ENCODE assay signal across 8 cellular contexts in the genomic region with DNA sequence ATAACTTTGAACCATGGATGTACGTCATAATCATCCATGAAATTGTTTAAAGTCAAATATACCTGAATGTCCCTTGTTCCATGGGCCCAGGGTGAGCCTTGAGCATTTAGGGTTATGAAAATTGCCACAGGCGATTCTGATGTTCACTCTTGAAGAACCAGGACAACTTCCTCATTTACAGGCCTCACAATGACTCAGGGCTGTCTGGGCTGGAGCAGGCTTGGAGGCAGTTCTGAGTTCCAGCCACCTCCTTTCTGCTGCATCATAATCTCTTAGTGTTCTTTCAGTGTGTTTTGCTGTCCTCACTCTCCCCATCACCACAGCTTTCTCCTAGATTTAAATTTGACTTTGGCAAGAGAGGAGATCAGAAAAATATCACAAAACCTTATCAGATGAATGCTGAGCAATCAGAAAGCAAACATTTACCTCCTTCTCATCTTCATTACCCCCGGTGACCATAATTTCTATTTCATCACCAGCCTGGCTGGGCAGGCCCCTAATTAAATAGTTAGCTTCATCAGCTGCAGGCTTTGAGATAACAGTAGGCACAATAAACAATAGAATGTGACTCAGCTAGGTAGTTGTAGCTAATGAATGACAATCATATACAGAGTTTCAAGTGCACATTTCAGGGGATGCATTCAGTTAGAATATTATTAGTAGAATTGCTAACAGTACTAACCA.
DNase-seq lines count a peak whose midpoint lies in the region; ATAC-seq and TF ChIP-seq lines count a peak whose summit lies in the region.
"Had no signal": no experiment of that assay in that cellular context is flagged by ENCODE, and none has a peak within 500 bp of the region (broad histone marks: within the 10 kb centered on the region; RNA-seq: fewer than 3 reads in every experiment).

No MANE protein-coding gene starts in this region.

- no peak for TF ChIP-seq CTCF in glutamatergic neuron (IDR thresholded peaks at IDR 0.05; ENCODE audit: partially characterized antibody, unreplicated experiment)

- ATAC-seq in GM19324 (IDR thresholded peaks at IDR 0.05; ENCODE audit: low FRiP score, unreplicated experiment) (peak; percentile 80), HG02884 (IDR thresholded peaks at IDR 0.05; ENCODE audit: unreplicated experiment) (peak; percentile 84)
- peak; percentile 86 to 90 for ATAC-seq in stimulated activated naive B cell treated with anti-CD40 and anti-IgM and Interleukin-4, amounts not matched to agents 10 μg/mL and 1 μg/mL and 100 μg/mL, for 72 hours (replicated peaks)

- no peak overlapping the region for H3K4me3 Mint-ChIP-seq in stimulated activated naive B cell treated with anti-CD40 and anti-IgM and Interleukin-4, amounts not matched to agents 10 μg/mL and 1 μg/mL and 100 μg/mL, for 72 hours
- H3K4me3 Mint-ChIP-seq in glutamatergic neuron (ENCODE audit: unreplicated experiment), result no peak overlapping the region

- no peaks in the 10 kb centered on the region for H3K9me3 Mint-ChIP-seq in stimulated activated naive B cell treated with anti-CD40 and anti-IgM and Interleukin-4, amounts not matched to agents 10 μg/mL and 1 μg/mL and 100 μg/mL, for 72 hours
- H3K9me3 Mint-ChIP-seq in glutamatergic neuron (ENCODE audit: unreplicated experiment), result no peaks in the 10 kb centered on the region

- H3K27ac Mint-ChIP-seq in stimulated activated naive B cell treated with anti-CD40 and anti-IgM and Interleukin-4, amounts not matched to agents 10 μg/mL and 1 μg/mL and 100 μg/mL, for 72 hours, result no peak overlapping the region
- no peak overlapping the region for H3K27ac Mint-ChIP-seq in glutamatergic neuron (ENCODE audit: unreplicated experiment)

- no peaks in the 10 kb centered on the region for H3K36me3 Mint-ChIP-seq in stimulated activated naive B cell treated with anti-CD40 and anti-IgM and Interleukin-4, amounts not matched to agents 10 μg/mL and 1 μg/mL and 100 μg/mL, for 72 hours
- no peaks in the 10 kb centered on the region for H3K36me3 Mint-ChIP-seq in glutamatergic neuron (ENCODE audit: unreplicated experiment)

- H3K27me3 Mint-ChIP-seq in stimulated activated naive B cell treated with anti-CD40 and anti-IgM and Interleukin-4, amounts not matched to agents 10 μg/mL and 1 μg/mL and 100 μg/mL, for 72 hours, result peaks cover 0 to 6% of the 10 kb centered on the region in 2 donors
- no peaks in the 10 kb centered on the region for H3K27me3 Mint-ChIP-seq in glutamatergic neuron (ENCODE audit: unreplicated experiment)

- peak; percentile 27 for DNase-seq in NAMALWA (ENCODE audit: low spot score)
- DNase-seq in stimulated activated naive B cell treated with anti-CD40 and anti-IgM and Interleukin-4, amounts not matched to agents 10 μg/mL and 1 μg/mL and 100 μg/mL, for 72 hours, result no peak
- DNase-seq in glutamatergic neuron, result no peak
- no peak for DNase-seq in NCI-H526 (lab: John Stamatoyannopoulos, UW)
- no peak for DNase-seq in DMS 273 treated with DMSO at 0.1 percent for 48 hours (lab: John Stamatoyannopoulos, UW)
- DNase-seq: H7 had no signal

- H3K4me1 Mint-ChIP-seq in stimulated activated naive B cell treated with anti-CD40 and anti-IgM and Interleukin-4, amounts not matched to agents 10 μg/mL and 1 μg/mL and 100 μg/mL, for 72 hours, result peaks cover 3 to 7% of the 10 kb centered on the region in 2 donors
- H3K4me1 Mint-ChIP-seq in glutamatergic neuron (ENCODE audit: low read depth, unreplicated experiment), result no peaks in the 10 kb centered on the region
